8 cellular contexts compared by ENCODE assay signal in genomic region chr19:12793290-12794195, GRCh38. TPM values are rescaled to one million over a fixed set of nuclear protein-coding genes. Genes with fewer than 3 reads are reported as not detected.
DNase-seq lines count a peak whose midpoint lies in the region; ATAC-seq and TF ChIP-seq lines count a peak whose summit lies in the region.

No MANE protein-coding gene starts in this region.

- peak overlapping the region; percentile 67 for H3K9ac ChIP-seq in ES-I3 (ENCODE audit: low read depth, low read length)

- DNase-seq in HFFc6 (peak; percentile 89), NCI-H146 treated with DMSO at 0.1 percent for 48 hours (lab: John Stamatoyannopoulos, UW; ENCODE audit: unreplicated experiment) (peak; percentile 89), T1000 (lab: John Stamatoyannopoulos, UW) (peak; percentile 84), astrocyte of the hippocampus (ENCODE audit: low read depth, low spot score) (peak; percentile 99), hepatocyte (ENCODE audit: low spot score) (peak; percentile 96), retina (peak; percentile 94)

- peaks cover 44% of the 10 kb centered on the region for H3K27me3 Mint-ChIP-seq in HFFc6 (ENCODE audit: insufficient read depth)

- no peak for ATAC-seq in GM19395 (IDR thresholded peaks at IDR 0.05; ENCODE audit: unreplicated experiment)

- H2AFZ ChIP-seq in hepatocyte: no peak overlapping the region

- WGBS in hepatocyte (ENCODE audit: low lambda C conversion rate, missing lambda C conversion rate): under 1% methylated on average over 42 of the region's 81 CpGs

- peaks cover 18% of the 10 kb centered on the region for H3K79me2 ChIP-seq in hepatocyte

- H3K36me3 ChIP-seq in ES-I3 (ENCODE audit: insufficient read depth, low read length) (no peaks in the 10 kb centered on the region), hepatocyte (replicated peaks; ENCODE audit: insufficient read depth, low read depth) (no peaks in the 10 kb centered on the region)

- H3K4me3 Mint-ChIP-seq in HFFc6: peak overlapping the region; percentile 94

- peaks cover 4% of the 10 kb centered on the region; the same call in 1 of the 2 replicates for H3K9me3 Mint-ChIP-seq in HFFc6

- H3K4me2 ChIP-seq in hepatocyte: peak overlapping the region; percentile 84

- H3K9me2 ChIP-seq in hepatocyte (replicated peaks; ENCODE audit: insufficient read depth): no peaks in the 10 kb centered on the region

- H4K20me1 ChIP-seq in hepatocyte (ENCODE audit: insufficient read depth, poor library complexity, severe bottlenecking): peaks cover 10% of the 10 kb centered on the region

- H3K27ac ChIP-seq in hepatocyte: peak overlapping the region; percentile 99

- H3K4me1 Mint-ChIP-seq in HFFc6 (ENCODE audit: low read depth): peaks cover 40% of the 10 kb centered on the region

- H3K9me3 ChIP-seq in ES-I3 (ENCODE audit: control insufficient read depth, insufficient read depth, low read length) (no peaks in the 10 kb centered on the region), hepatocyte (ENCODE audit: low read depth) (no peaks in the 10 kb centered on the region)

- peaks cover 4% of the 10 kb centered on the region for H3K36me3 Mint-ChIP-seq in HFFc6 (ENCODE audit: low read depth)

- H3K27ac Mint-ChIP-seq in HFFc6: peak overlapping the region; percentile 94

- peak overlapping the region; percentile 94 for H3K4me3 ChIP-seq in hepatocyte

- no peaks in the 10 kb centered on the region for H3K27me3 ChIP-seq in hepatocyte

- peaks cover 11% of the 10 kb centered on the region; the same call in 1 of the 2 replicates for H3K4me1 ChIP-seq in ES-I3 (ENCODE audit: insufficient read depth, low read length)
- H3K4me1 ChIP-seq in hepatocyte (ENCODE audit: insufficient read depth): peaks cover 22% of the 10 kb centered on the region

- TF ChIP-seq CTCF in HFFc6 (IDR thresholded peaks at IDR 0.05) (0 out of 2 replicates have a peak, but pooled peaks have one; percentile 7), hepatocyte (IDR thresholded peaks at IDR 0.05; ENCODE audit: poor library complexity) (no peak)

RNA-seq across cellular contexts. Expression of gene JUNB, which starts 2.3 kb away (rescaled TPM):
- total RNA-seq in HFFc6 (2021; fragmentation: NEBNext Ultra II Directional; extraction: Animal tissue kit (Norgen Biotek cat#: 25700)): 10 to 100 TPM; 52.1 to 89.2 (median 83.8) TPM
- 343 and 399 TPM in 2 replicates for total RNA-seq in hepatocyte
- 539 and 633 TPM in 2 replicates for polyA plus RNA-seq in hepatocyte

RNA-seq across cellular contexts. Expression of gene PRDX2, which starts 8.1 kb away (rescaled TPM):
- 100 to 1,000 TPM; 214 to 269 (median 229) TPM for total RNA-seq in HFFc6 (2021; fragmentation: NEBNext Ultra II Directional; extraction: Animal tissue kit (Norgen Biotek cat#: 25700))
- total RNA-seq in hepatocyte: 497 and 589 TPM in 2 replicates
- 581 and 582 TPM in 2 replicates for polyA plus RNA-seq in hepatocyte

RNA-seq across cellular contexts. Expression of gene THSD8, which starts 8.3 kb away (rescaled TPM):
- total RNA-seq in HFFc6 (2021; fragmentation: NEBNext Ultra II Directional; extraction: Animal tissue kit (Norgen Biotek cat#: 25700)): 10 to 100 TPM; 14.1 to 30.3 (median 25.6) TPM
- not detected in 2 replicates for total RNA-seq in hepatocyte
- 5.1 and 5.7 TPM in 2 replicates for polyA plus RNA-seq in hepatocyte

RNA-seq across cellular contexts. Expression of gene RNASEH2A, which starts 12.8 kb away (rescaled TPM):
- total RNA-seq in HFFc6 (2021; fragmentation: NEBNext Ultra II Directional; extraction: Animal tissue kit (Norgen Biotek cat#: 25700)): 10 to 100 TPM; 17.9 to 43.2 (median 37.7) TPM
- total RNA-seq in hepatocyte: 8.3 and 9.3 TPM in 2 replicates
- 20.4 and 25.7 TPM in 2 replicates for polyA plus RNA-seq in hepatocyte

RNA-seq across cellular contexts. Expression of gene HOOK2, which starts 18.2 kb away (rescaled TPM):
- total RNA-seq in HFFc6 (2021; fragmentation: NEBNext Ultra II Directional; extraction: Animal tissue kit (Norgen Biotek cat#: 25700)): 10 to 100 TPM; 10.5 to 13.8 (median 11.5) TPM
- 44.3 and 70.5 TPM in 2 replicates for total RNA-seq in hepatocyte
- polyA plus RNA-seq in hepatocyte: 113 and 128 TPM in 2 replicates

Comparison
In these comparisons a context has a peak if more than half of its experiments do, and no peak if none do; other contexts are left out.
1. RNA of gene THSD8, which starts 8.3 kb away (total RNA-seq): 14.1 to 30.3 TPM in HFFc6; not detected in hepatocyte; every median in the first group is over 10 times any median in the second.
2. Peak in every context shown above with its lines, with median percentiles within 50 percentile points of each other: DNase-seq.